ENCODE assay signal across 12 cellular contexts in genomic region chr6:3592371-3592941, GRCh38.
DNase-seq lines count a peak whose midpoint lies in the region; ATAC-seq and TF ChIP-seq lines count a peak whose summit lies in the region.
"Had no signal": no experiment of that assay in that cellular context is flagged by ENCODE, and none has a peak within 500 bp of the region (broad histone marks: within the 10 kb centered on the region; RNA-seq: fewer than 3 reads in every experiment).

No MANE protein-coding gene starts in this region.

- TF ChIP-seq CTCF in right lobe of liver (IDR thresholded peaks at IDR 0.05): no peak
- TF ChIP-seq CTCF in activated CD8-positive, alpha-beta T cell treated with anti-CD3 and anti-CD28 coated beads for 36 hours (IDR thresholded peaks at IDR 0.05): no peak

- no peaks in the 10 kb centered on the region for H3K36me3 ChIP-seq in right lobe of liver
- no peaks in the 10 kb centered on the region for H3K36me3 ChIP-seq in CD4-positive, alpha-beta memory T cell (ENCODE audit: insufficient read depth, low read length)
- H3K36me3 ChIP-seq: spleen had no signal

- H3K27ac ChIP-seq in right lobe of liver: no peak overlapping the region
- no peak overlapping the region for H3K27ac ChIP-seq in CD4-positive, alpha-beta memory T cell (ENCODE audit: low read depth, low read length)
- H3K27ac ChIP-seq: spleen had no signal

- intact Hi-C loops in right lobe of liver (cut with DNase I): no loop called here
- intact Hi-C loops in activated CD8-positive, alpha-beta T cell treated with anti-CD3 and anti-CD28 coated beads for 36 hours (cut with micrococcal nuclease): no loop called here
- intact Hi-C loops in CD4-positive, alpha-beta memory T cell (cut with micrococcal nuclease): no loop called here

- H3K36me3 Mint-ChIP-seq in activated CD8-positive, alpha-beta T cell treated with anti-CD3 and anti-CD28 coated beads for 36 hours (ENCODE audit: low read depth): no peaks in the 10 kb centered on the region
- no peaks in the 10 kb centered on the region for H3K36me3 Mint-ChIP-seq in CD4-positive, alpha-beta memory T cell
- H3K36me3 Mint-ChIP-seq: CD8-positive, alpha-beta T cell had no signal

- H3K4me3 ChIP-seq in right lobe of liver: no peak overlapping the region
- no peak overlapping the region for H3K4me3 ChIP-seq in CD4-positive, alpha-beta memory T cell (ENCODE audit: low read length in 2 of 2)
- H3K4me3 ChIP-seq: spleen had no signal

- WGBS in right lobe of liver (ENCODE audit: insufficient coverage, low coverage, low lambda C conversion rate, missing lambda C conversion rate): 48% methylated on average over 7 of the region's 7 CpGs

- H3K4me1 ChIP-seq in right lobe of liver: no peaks in the 10 kb centered on the region
- no peaks in the 10 kb centered on the region for H3K4me1 ChIP-seq in CD4-positive, alpha-beta memory T cell (ENCODE audit: insufficient read depth, low read length)
- H3K4me1 ChIP-seq: spleen had no signal

- H3K27me3 ChIP-seq in right lobe of liver: no peaks in the 10 kb centered on the region
- H3K27me3 ChIP-seq in CD4-positive, alpha-beta memory T cell (ENCODE audit: insufficient read depth, low read length): no peaks in the 10 kb centered on the region

- no peaks in the 10 kb centered on the region for H3K9me3 ChIP-seq in right lobe of liver
- no peaks in the 10 kb centered on the region for H3K9me3 ChIP-seq in CD4-positive, alpha-beta memory T cell (ENCODE audit: control insufficient read depth in 1 of 2, low read length in 2 of 2)

- H3K4me1 Mint-ChIP-seq in activated CD8-positive, alpha-beta T cell treated with anti-CD3 and anti-CD28 coated beads for 36 hours (ENCODE audit: low read depth): no peaks in the 10 kb centered on the region
- no peaks in the 10 kb centered on the region for H3K4me1 Mint-ChIP-seq in CD4-positive, alpha-beta memory T cell

- peak; percentile 32 for DNase-seq in AG08396 (ENCODE audit: low spot score)
- DNase-seq in LoVo (ENCODE audit: low spot score): peak; percentile 45
- peak; percentile 45 for DNase-seq in astrocyte of the hippocampus (ENCODE audit: low read depth, low spot score)
- DNase-seq in right lobe of liver: no peak
- DNase-seq in activated CD8-positive, alpha-beta T cell treated with anti-CD3 and anti-CD28 coated beads for 36 hours: no peak
- no peak for DNase-seq in ecto neural progenitor cell (ENCODE audit: low spot score)
- no peak for DNase-seq in activated CD4-positive, CD25-positive, alpha-beta regulatory T cell (lab: John Stamatoyannopoulos, UW)
- no peak for DNase-seq in CD4-positive, alpha-beta memory T cell
- DNase-seq: activated gamma-delta T cell; CD8-positive, alpha-beta T cell; SHP77; spleen had no signal

- no peak for TF ChIP-seq POLR2A in right lobe of liver (IDR thresholded peaks at IDR 0.05)

- POLR2A ChIA-PET in activated CD8-positive, alpha-beta T cell treated with anti-CD3 and anti-CD28 coated beads for 36 hours (lab: Charles Lee): no interaction called here
- POLR2A ChIA-PET in CD4-positive, alpha-beta memory T cell (lab: Charles Lee; ENCODE audit: partially characterized antibody): no interaction called here

- peaks cover 2% of the 10 kb centered on the region for H3K9me3 Mint-ChIP-seq in activated CD8-positive, alpha-beta T cell treated with anti-CD3 and anti-CD28 coated beads for 36 hours
- H3K9me3 Mint-ChIP-seq in CD4-positive, alpha-beta memory T cell: peaks cover 0 to 9% (median 6%) of the 10 kb centered on the region in 8 donors
- H3K9me3 Mint-ChIP-seq: CD8-positive, alpha-beta T cell had no signal

- CTCF ChIA-PET in activated CD8-positive, alpha-beta T cell treated with anti-CD3 and anti-CD28 coated beads for 36 hours (lab: Charles Lee): no interaction called here
- CTCF ChIA-PET in CD4-positive, alpha-beta memory T cell (lab: Charles Lee; ENCODE audit: partially characterized antibody): no interaction called here

- ATAC-seq in right lobe of liver: peak in 3 of 4 donors; percentile 36 to 83 (median 44)
- ATAC-seq in activated CD8-positive, alpha-beta T cell treated with anti-CD3 and anti-CD28 coated beads for 36 hours: no peak
- ATAC-seq: CD8-positive, alpha-beta T cell had no signal

- no peak overlapping the region for H3K4me3 Mint-ChIP-seq in activated CD8-positive, alpha-beta T cell treated with anti-CD3 and anti-CD28 coated beads for 36 hours
- no peak overlapping the region for H3K4me3 Mint-ChIP-seq in CD4-positive, alpha-beta memory T cell
- H3K4me3 Mint-ChIP-seq: CD8-positive, alpha-beta T cell had no signal

- H3K27me3 Mint-ChIP-seq in activated CD8-positive, alpha-beta T cell treated with anti-CD3 and anti-CD28 coated beads for 36 hours: no peaks in the 10 kb centered on the region
- H3K27me3 Mint-ChIP-seq in CD4-positive, alpha-beta memory T cell: peaks cover 5 to 12% of the 10 kb centered on the region in 2 donors

- H3K27ac Mint-ChIP-seq in activated CD8-positive, alpha-beta T cell treated with anti-CD3 and anti-CD28 coated beads for 36 hours: no peak overlapping the region
- H3K27ac Mint-ChIP-seq in CD4-positive, alpha-beta memory T cell: no peak overlapping the region
- H3K27ac Mint-ChIP-seq: CD8-positive, alpha-beta T cell had no signal

Comparison
In these comparisons a context has a peak if more than half of its experiments do, and no peak if none do; other contexts are left out.
1. DNase-seq: peak in AG08396 (single experiment), LoVo (single experiment) and astrocyte of the hippocampus (single experiment); none in right lobe of liver (0 of 3), activated CD8-positive, alpha-beta T cell treated with anti-CD3 and anti-CD28 coated beads for 36 hours (single experiment), ecto neural progenitor cell (single experiment), activated CD4-positive, CD25-positive, alpha-beta regulatory T cell (0 of 4) and CD4-positive, alpha-beta memory T cell (0 of 5).